30 cellular contexts compared by ENCODE assay signal in genomic region chr1:2833454-2834145, GRCh38. TPM values are rescaled to one million over a fixed set of nuclear protein-coding genes. Genes with fewer than 3 reads are reported as not detected.
"Had no signal": no experiment of that assay in that cellular context is flagged by ENCODE, and none has a peak within 500 bp of the region (broad histone marks: within the 10 kb centered on the region; RNA-seq: fewer than 3 reads in every experiment).

No MANE protein-coding gene starts in this region.

- H3K27me3 ChIP-seq: ascending aorta, cardiac muscle cell, Peyer's patch had no signal

- H3K36me3 ChIP-seq: ascending aorta, cardiac muscle cell, Peyer's patch, SJCRH30 had no signal

- H3K9me3 ChIP-seq: ascending aorta, Peyer's patch, SJCRH30 had no signal

- H3K4me1 ChIP-seq: ascending aorta, Peyer's patch, SJCRH30 had no signal

- ATAC-seq: activated CD8-positive, alpha-beta T cell treated with anti-CD3 and anti-CD28 coated beads for 36 hours; activated T-cell treated with anti-CD3 and anti-CD28 coated beads, Interleukin-2, amount 50 U/mL, for 72 hours; activated T-helper 17 cell treated with anti-CD3 and anti-CD28 coated beads, Interleukin-2, amount 50 U/mL, for 72 hours; PC-3 had no signal

- H3K4me3 ChIP-seq: ascending aorta, cardiac muscle cell, K562, Peyer's patch, SJCRH30, SK-N-MC had no signal

- H3K27ac ChIP-seq: ascending aorta, cardiac muscle cell, Peyer's patch, SJCRH30, SK-N-MC had no signal

- DNase-seq: activated CD4-positive, alpha-beta T cell treated with anti-CD3 and anti-CD28 coated beads, Interleukin-2, amount 10 ng/mL, durations not matched to agents 24 days and 14 days; activated CD4-positive, alpha-beta T cell treated with anti-CD3 and anti-CD28 coated beads, Interleukin-2, amount 50 U/mL, for 4 hours; activated CD8-positive, alpha-beta T cell treated with anti-CD3 and anti-CD28 coated beads for 36 hours; activated effector memory CD4-positive, alpha-beta T cell treated with anti-CD3 and anti-CD28 coated beads, Interleukin-2, amount 50 U/mL, for 16 hours; activated naive CD4-positive, alpha-beta T cell treated with anti-CD3 and anti-CD28 coated beads, Interleukin-2, amount 50 U/mL, for 16 hours; activated naive CD8-positive, alpha-beta T cell treated with anti-CD3 and anti-CD28 coated beads for 36 hours; activated T-cell treated with anti-CD3 and anti-CD28 coated beads, Interleukin-2, amount 50 U/mL, for 1 hour; activated T-cell treated with anti-CD3 and anti-CD28 coated beads, Interleukin-2, amount 50 U/mL, for 72 hours; amygdala; Karpas-422; NCI-H1105; NCI-H1417 treated with DMSO at 0.1 percent for 48 hours; NCI-H1694; NCI-H1930; NCI-H2081 treated with DMSO at 0.1 percent for 48 hours; NCI-H226; NCI-H446 treated with DMSO at 0.1 percent for 48 hours; NCI-H524; NCI-H69; NCI-H82; PC-3; Peyer's patch; RPMI8226; SHP77; SJCRH30 had no signal

RNA-seq across cellular contexts. Expression of gene TTC34, which starts 32.1 kb away (rescaled TPM):
- total RNA-seq: cardiac muscle cell had no signal
